1 cellular context compared by ENCODE assay signal in genomic region chrX:56429581-56429980, GRCh38.
TF ChIP-seq lines count a peak whose summit lies in the region.

No MANE protein-coding gene starts in this region.

TF ChIP-seq in WTC11, 78 proteins besides CTCF, POLR2A, EP300 and RAD21 (continued from another document):
- TF ChIP-seq PRDM15 (CRISPR knock-in tag; IDR thresholded peaks at IDR 0.05) (no peak), NR3C1 (CRISPR knock-in tag; conservative IDR thresholded peaks at IDR 0.05; ENCODE audit: low read depth) (no peak), ATF3 (CRISPR knock-in tag; conservative IDR thresholded peaks at IDR 0.05) (no peak), ZNF425 (CRISPR knock-in tag; conservative IDR thresholded peaks at IDR 0.05) (no peak), GABPB1 (CRISPR knock-in tag; IDR thresholded peaks at IDR 0.05) (no peak), GRHL2 (CRISPR knock-in tag; IDR thresholded peaks at IDR 0.05; ENCODE audit: insufficient replicate concordance, severe bottlenecking) (no peak), ATF6 (CRISPR knock-in tag; IDR thresholded peaks at IDR 0.05) (no peak)
